Comparison of ENCODE assay signal across 17 cellular contexts in the genomic region with DNA sequence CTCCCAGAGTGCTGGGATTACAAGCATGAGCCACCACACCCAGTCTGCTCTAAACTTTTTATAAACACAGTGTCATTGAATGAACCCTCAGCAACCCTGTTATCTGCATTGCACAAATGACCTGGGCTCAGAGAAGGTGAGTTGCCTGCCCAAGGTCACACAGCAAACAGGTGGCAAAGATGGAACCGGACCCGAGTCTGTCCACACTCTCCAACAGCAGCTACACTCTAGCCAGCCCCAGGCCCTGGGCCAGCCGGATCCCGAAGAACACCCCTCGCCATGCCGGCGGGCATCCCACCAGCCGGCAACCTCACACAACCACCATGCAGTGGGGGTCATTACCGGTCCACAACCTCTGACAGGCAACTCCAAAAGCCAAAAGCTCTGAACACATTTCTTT. TPM values are rescaled to one million over a fixed set of nuclear protein-coding genes. Genes with fewer than 3 reads are reported as not detected.
DNase-seq lines count a peak whose midpoint lies in the region; ATAC-seq and TF ChIP-seq lines count a peak whose summit lies in the region.
"Had no signal": no experiment of that assay in that cellular context is flagged by ENCODE, and none has a peak within 500 bp of the region (broad histone marks: within the 10 kb centered on the region; RNA-seq: fewer than 3 reads in every experiment).

No MANE protein-coding gene starts in this region.

- no peak for ATAC-seq in HG03196 (IDR thresholded peaks at IDR 0.05; ENCODE audit: unreplicated experiment)
- ATAC-seq: HCT116 had no signal

- no peaks in the 10 kb centered on the region for H3K9me3 ChIP-seq in HEK293 (ENCODE audit: control insufficient read depth, insufficient read depth, low read depth, low read length)
- H3K9me3 ChIP-seq: BE2C had no signal

- no peaks in the 10 kb centered on the region for H3K9me3 Mint-ChIP-seq in activated T-helper 2 cell treated with anti-CD3 and anti-CD28 coated beads, Interferon-gamma antibody, Interleukin-2, Interleukin-4, amounts not matched to agents 10 μg/mL and 5 μg/mL and 100 μg/mL, durations not matched to agents 14 hours and 24 hours and 36 hours
- H3K9me3 Mint-ChIP-seq: CD4-positive, CD25-positive, alpha-beta regulatory T cell; CD8-positive, alpha-beta memory T cell had no signal

- peaks cover 36 to 81% of the 10 kb centered on the region in 2 experiments for H3K36me3 ChIP-seq in HEK293 (ENCODE audit: control insufficient read depth in 2 of 2, insufficient read depth in 1 of 2, low read length in 2 of 2)

- CTCF ChIA-PET in HEK293 (lab: Yijun Ruan, JAX), result interaction anchor here (0.7 to 0.9 kb wide), 3 partner anchors 17 to 123 kb away, joined by 3 to 6 read pairs (median 3); no protein-coding TSS in a partner anchor

- peaks cover 41% of the 10 kb centered on the region for H3K36me3 Mint-ChIP-seq in activated T-helper 2 cell treated with anti-CD3 and anti-CD28 coated beads, Interferon-gamma antibody, Interleukin-2, Interleukin-4, amounts not matched to agents 10 μg/mL and 5 μg/mL and 100 μg/mL, durations not matched to agents 14 hours and 24 hours and 36 hours (ENCODE audit: low read depth)

- H3K27ac ChIP-seq in HEK293 (ENCODE audit: extremely low read depth, low read depth, low read length), result no peak overlapping the region
- H3K27ac ChIP-seq: GM23248 had no signal

- no peaks in the 10 kb centered on the region for H3K4me1 Mint-ChIP-seq in activated T-helper 2 cell treated with anti-CD3 and anti-CD28 coated beads, Interferon-gamma antibody, Interleukin-2, Interleukin-4, amounts not matched to agents 10 μg/mL and 5 μg/mL and 100 μg/mL, durations not matched to agents 14 hours and 24 hours and 36 hours (ENCODE audit: low read depth)

- H3K4me1 ChIP-seq in HEK293 (ENCODE audit: control insufficient read depth, insufficient read depth, low read length), result no peaks in the 10 kb centered on the region
- H3K4me1 ChIP-seq: BE2C had no signal

- POLR2A ChIA-PET in HEK293 (lab: Yijun Ruan, JAX), result interaction anchor here (0.6 kb wide), 1 partner anchor 317 kb away, joined by 4 read pairs; no protein-coding TSS in a partner anchor

- no peak for TF ChIP-seq CTCF in HEK293 (tag by site-specific recombination; IDR thresholded peaks at IDR 0.05)

- H3K4me3 Mint-ChIP-seq in activated T-helper 2 cell treated with anti-CD3 and anti-CD28 coated beads, Interferon-gamma antibody, Interleukin-2, Interleukin-4, amounts not matched to agents 10 μg/mL and 5 μg/mL and 100 μg/mL, durations not matched to agents 14 hours and 24 hours and 36 hours (ENCODE audit: low read depth), result no peak overlapping the region
- H3K4me3 Mint-ChIP-seq: CD4-positive, CD25-positive, alpha-beta regulatory T cell had no signal

- H3K27me3 Mint-ChIP-seq in activated T-helper 2 cell treated with anti-CD3 and anti-CD28 coated beads, Interferon-gamma antibody, Interleukin-2, Interleukin-4, amounts not matched to agents 10 μg/mL and 5 μg/mL and 100 μg/mL, durations not matched to agents 14 hours and 24 hours and 36 hours (ENCODE audit: low read depth), result no peaks in the 10 kb centered on the region
- H3K27me3 Mint-ChIP-seq: CD4-positive, CD25-positive, alpha-beta regulatory T cell; CD8-positive, alpha-beta memory T cell had no signal

- intact Hi-C loops in activated T-helper 2 cell treated with anti-CD3 and anti-CD28 coated beads, Interferon-gamma antibody, Interleukin-2, Interleukin-4, amounts not matched to agents 10 μg/mL and 5 μg/mL and 100 μg/mL, durations not matched to agents 14 hours and 24 hours and 36 hours (cut with micrococcal nuclease), result no loop called here

- H3K4me3 ChIP-seq in HEK293 (ENCODE audit: low read depth, low read length), result no peak overlapping the region
- H3K4me3 ChIP-seq: GM23248 had no signal

- peak; percentile 27 for DNase-seq in D341Med (ENCODE audit: low spot score)
- DNase-seq in epidermal melanocyte (ENCODE audit: insufficient read length, low spot score), result peak; percentile 4
- DNase-seq in activated T-helper 2 cell treated with anti-CD3 and anti-CD28 coated beads, Interferon-gamma antibody, Interleukin-2, Interleukin-4, amounts not matched to agents 10 μg/mL and 5 μg/mL and 100 μg/mL, durations not matched to agents 14 hours and 24 hours and 36 hours (ENCODE audit: low spot score), result no peak
- DNase-seq: ACHN; BE2C; C1 segment of cervical spinal cord; CD4-positive, CD25-positive, alpha-beta regulatory T cell; CD8-positive, alpha-beta memory T cell; COR-L47; DMS153; DMS79; GDM1; GM23248 had no signal

- no peak overlapping the region for H3K27ac Mint-ChIP-seq in activated T-helper 2 cell treated with anti-CD3 and anti-CD28 coated beads, Interferon-gamma antibody, Interleukin-2, Interleukin-4, amounts not matched to agents 10 μg/mL and 5 μg/mL and 100 μg/mL, durations not matched to agents 14 hours and 24 hours and 36 hours

TF ChIP-seq in HEK293, 187 proteins besides CTCF, POLR2A, EP300 and RAD21:
- TF ChIP-seq ZNF768 (tag by site-specific recombination; IDR thresholded peaks at IDR 0.05) (peak; percentile 71), BCL11A (tag by site-specific recombination; IDR thresholded peaks at IDR 0.05; ENCODE audit: low read depth) (no peak)

RNA-seq across cellular contexts. Expression of a gene that starts 14.5 kb away (rescaled TPM):
- total RNA-seq in activated T-helper 2 cell treated with anti-CD3 and anti-CD28 coated beads, Interferon-gamma antibody, Interleukin-2, Interleukin-4, amounts not matched to agents 10 μg/mL and 5 μg/mL and 100 μg/mL, durations not matched to agents 14 hours and 24 hours and 36 hours, result 32.6 and 34.5 TPM in 2 replicates

RNA-seq across cellular contexts. Expression of a gene that starts 15.4 kb away (rescaled TPM):
- 0.18 TPM in 1 of 2 replicates, not detected in the other for total RNA-seq in activated T-helper 2 cell treated with anti-CD3 and anti-CD28 coated beads, Interferon-gamma antibody, Interleukin-2, Interleukin-4, amounts not matched to agents 10 μg/mL and 5 μg/mL and 100 μg/mL, durations not matched to agents 14 hours and 24 hours and 36 hours
- total RNA-seq: A172; CD8-positive, alpha-beta memory T cell; GM23248 had no signal

RNA-seq across cellular contexts. Expression of a gene that starts 33.2 kb away (rescaled TPM):
- not detected in 2 replicates for total RNA-seq in activated T-helper 2 cell treated with anti-CD3 and anti-CD28 coated beads, Interferon-gamma antibody, Interleukin-2, Interleukin-4, amounts not matched to agents 10 μg/mL and 5 μg/mL and 100 μg/mL, durations not matched to agents 14 hours and 24 hours and 36 hours
- total RNA-seq: A172; CD4-positive, CD25-positive, alpha-beta regulatory T cell; CD8-positive, alpha-beta memory T cell; GM23248 had no signal

RNA-seq across cellular contexts. Expression of a gene that starts 49.0 kb away (rescaled TPM):
- 12.8 and 16.6 TPM in 2 replicates for total RNA-seq in activated T-helper 2 cell treated with anti-CD3 and anti-CD28 coated beads, Interferon-gamma antibody, Interleukin-2, Interleukin-4, amounts not matched to agents 10 μg/mL and 5 μg/mL and 100 μg/mL, durations not matched to agents 14 hours and 24 hours and 36 hours

RNA-seq across cellular contexts. Expression of a gene that starts 50.5 kb away (rescaled TPM):
- 16.1 and 16.7 TPM in 2 replicates for total RNA-seq in activated T-helper 2 cell treated with anti-CD3 and anti-CD28 coated beads, Interferon-gamma antibody, Interleukin-2, Interleukin-4, amounts not matched to agents 10 μg/mL and 5 μg/mL and 100 μg/mL, durations not matched to agents 14 hours and 24 hours and 36 hours
